Comparison of ENCODE assay signal across 11 cellular contexts in genomic region chr17:82836823-82837357, GRCh38. TPM values are rescaled to one million over a fixed set of nuclear protein-coding genes. Genes with fewer than 3 reads are reported as not detected.
DNase-seq lines count a peak whose midpoint lies in the region; ATAC-seq and TF ChIP-seq lines count a peak whose summit lies in the region.
"Had no signal": no experiment of that assay in that cellular context is flagged by ENCODE, and none has a peak within 500 bp of the region (broad histone marks: within the 10 kb centered on the region; RNA-seq: fewer than 3 reads in every experiment).

No MANE protein-coding gene starts in this region.

- H3K27me3 Mint-ChIP-seq in dendritic cell treated with granulocyte-macrophage colony-stimulating factor and Interleukin-4, amounts not matched to agents 40 ng/mL and 50 ng/mL, for 4 days: no peaks in the 10 kb centered on the region
- H3K27me3 Mint-ChIP-seq: CD4-positive, alpha-beta memory T cell had no signal

- no peak for TF ChIP-seq CTCF in mucosa of descending colon (IDR thresholded peaks at IDR 0.05)

- H3K9me3 Mint-ChIP-seq in dendritic cell treated with granulocyte-macrophage colony-stimulating factor and Interleukin-4, amounts not matched to agents 40 ng/mL and 50 ng/mL, for 4 days: no peaks in the 10 kb centered on the region
- H3K9me3 Mint-ChIP-seq: CD4-positive, alpha-beta memory T cell had no signal

- DNase-seq in AG20443 (ENCODE audit: low spot score): peak; percentile 29
- DNase-seq in NCI-H1694 treated with DMSO at 0.1 percent for 48 hours (lab: John Stamatoyannopoulos, UW): peak; percentile 63
- DNase-seq in mucosa of descending colon: peak in 1 of 3 donors; percentile 37
- DNase-seq in cerebellar cortex (ENCODE audit: low spot score): no peak
- no peak for DNase-seq in GM19240 (ENCODE audit: insufficient read length, low spot score)
- DNase-seq in cerebellar nuclear complex (lab: John Stamatoyannopoulos, UW): no peak
- DNase-seq in NCI-H446 (lab: John Stamatoyannopoulos, UW): no peak
- DNase-seq: activated effector memory CD4-positive, alpha-beta T cell treated with anti-CD3 and anti-CD28 coated beads, Interleukin-2, amount 50 U/mL, for 16 hours; CD4-positive, alpha-beta memory T cell; T-helper 1 cell had no signal

- H3K36me3 ChIP-seq in mucosa of descending colon (ENCODE audit: low read depth): no peaks in the 10 kb centered on the region

- H3K4me1 Mint-ChIP-seq in dendritic cell treated with granulocyte-macrophage colony-stimulating factor and Interleukin-4, amounts not matched to agents 40 ng/mL and 50 ng/mL, for 4 days (ENCODE audit: low read depth): peaks cover 38% of the 10 kb centered on the region

- peaks cover 12% of the 10 kb centered on the region for H3K36me3 Mint-ChIP-seq in dendritic cell treated with granulocyte-macrophage colony-stimulating factor and Interleukin-4, amounts not matched to agents 40 ng/mL and 50 ng/mL, for 4 days (ENCODE audit: low read depth)

- no peak overlapping the region for H3K4me3 Mint-ChIP-seq in dendritic cell treated with granulocyte-macrophage colony-stimulating factor and Interleukin-4, amounts not matched to agents 40 ng/mL and 50 ng/mL, for 4 days
- H3K4me3 Mint-ChIP-seq: CD4-positive, alpha-beta memory T cell had no signal

- H3K4me3 ChIP-seq in mucosa of descending colon: no peak overlapping the region

- ATAC-seq in mucosa of descending colon: peak; percentile 21

- H3K4me1 ChIP-seq in mucosa of descending colon (ENCODE audit: low read depth): peaks cover 15% of the 10 kb centered on the region

- H3K27ac Mint-ChIP-seq in dendritic cell treated with granulocyte-macrophage colony-stimulating factor and Interleukin-4, amounts not matched to agents 40 ng/mL and 50 ng/mL, for 4 days: peak overlapping the region; percentile 32

- no peaks in the 10 kb centered on the region for H3K9me3 ChIP-seq in mucosa of descending colon

- intact Hi-C loops in dendritic cell treated with granulocyte-macrophage colony-stimulating factor and Interleukin-4, amounts not matched to agents 40 ng/mL and 50 ng/mL, for 4 days (cut with micrococcal nuclease): no loop called here
- intact Hi-C loops in mucosa of descending colon (cut with DNase I, micrococcal nuclease): no loop called here

RNA-seq across cellular contexts. Expression of gene ZNF750, which starts 2.9 kb away (rescaled TPM):
- not detected for total RNA-seq in mucosa of descending colon
- total RNA-seq: CD4-positive, alpha-beta memory T cell had no signal

Comparison
In these comparisons a context has a peak if more than half of its experiments do, and no peak if none do; other contexts are left out.
1. DNase-seq: peak in AG20443 (single experiment) and NCI-H1694 treated with DMSO at 0.1 percent for 48 hours (single experiment); none in cerebellar cortex (single experiment), GM19240 (single experiment), cerebellar nuclear complex (0 of 2) and NCI-H446 (0 of 2).